In the genomic region with DNA sequence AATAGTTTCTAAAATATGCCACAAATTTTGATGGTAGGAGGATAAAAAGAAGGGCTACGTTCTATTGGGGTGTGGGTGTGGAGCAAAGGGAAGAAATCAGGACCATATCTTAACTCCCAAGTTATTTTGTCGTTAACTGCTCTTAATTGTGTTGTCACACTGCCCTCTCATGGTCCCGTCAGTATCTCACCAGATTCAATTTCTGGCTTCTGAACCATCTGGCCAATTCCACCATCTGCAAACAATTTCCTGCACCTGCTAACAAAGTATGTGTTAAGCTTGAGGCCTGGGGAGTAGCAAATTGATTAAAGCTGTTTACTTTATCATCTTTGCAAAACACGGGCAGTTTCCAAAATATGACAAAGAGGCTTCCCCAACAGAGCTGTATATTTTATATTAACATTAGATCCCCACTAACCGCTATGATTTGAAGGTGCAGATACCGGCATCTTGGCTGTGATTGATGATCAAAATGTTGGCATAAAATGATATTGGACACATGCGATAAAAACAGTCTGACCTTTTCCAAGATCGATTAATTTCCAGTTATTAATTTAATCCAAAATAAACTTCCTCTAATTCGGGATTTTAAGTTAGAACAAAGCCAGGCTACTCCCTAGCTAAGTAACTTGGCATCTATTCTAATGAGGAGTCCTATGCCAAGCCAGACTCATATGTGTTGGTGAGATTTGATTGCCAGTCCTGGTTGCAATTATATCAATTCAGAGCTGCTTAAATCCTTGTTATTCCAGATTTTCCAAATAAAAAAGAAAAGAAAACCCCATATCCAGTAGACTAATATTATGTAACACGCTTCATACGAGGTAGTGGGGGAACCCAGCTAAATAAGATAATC, we compare ENCODE assay signal across 8 cellular contexts. TPM values are rescaled to one million over a fixed set of nuclear protein-coding genes. Genes with fewer than 3 reads are reported as not detected.
DNase-seq lines count a peak whose midpoint lies in the region; ATAC-seq and TF ChIP-seq lines count a peak whose summit lies in the region.

No MANE protein-coding gene starts in this region.

- peak; percentile 77 for ATAC-seq in RWPE2 (ENCODE audit: low read depth)
- ATAC-seq in mucosa of descending colon = peak; percentile 83
- no peak for ATAC-seq in GM18511 (IDR thresholded peaks at IDR 0.05; ENCODE audit: unreplicated experiment)

- peaks cover 7% of the 10 kb centered on the region for H3K9me3 ChIP-seq in RWPE2 (ENCODE audit: severe bottlenecking)
- peaks cover 8% of the 10 kb centered on the region for H3K9me3 ChIP-seq in mucosa of descending colon

- intact Hi-C loops in mucosa of descending colon (cut with DNase I, micrococcal nuclease) = loop anchor here (10.0 kb wide), 1 partner anchor 217 kb away; no protein-coding TSS in a partner anchor

- in situ Hi-C loops in ACHN (cut with HindIII; ENCODE audit: low pct_ligation_motif_present, low pct_unique_long_range_greater_than_20kb, low sequenced_read_pairs) = no loop called here
- in situ Hi-C loops in GM13976 (cut with MboI; ENCODE audit: low sequenced_read_pairs, unreplicated experiment) = loop anchor here (10.0 to 25.0 kb wide), 2 partner anchors 217 to 1010 kb away; partner anchors contain the start of gene ETFBKMT

- H3K36me3 ChIP-seq in RWPE2 (ENCODE audit: low read depth) = no peaks in the 10 kb centered on the region
- H3K36me3 ChIP-seq in mucosa of descending colon (ENCODE audit: low read depth) = no peaks in the 10 kb centered on the region

- no peak overlapping the region for H3K27ac ChIP-seq in RWPE2 (ENCODE audit: poor library complexity, severe bottlenecking)

- no peak overlapping the region for H3K4me3 ChIP-seq in RWPE2 (ENCODE audit: severe bottlenecking)
- no peak overlapping the region for H3K4me3 ChIP-seq in epithelial cell of proximal tubule (ENCODE audit: low read depth, low read length)
- H3K4me3 ChIP-seq in mucosa of descending colon = no peak overlapping the region

- TF ChIP-seq CTCF in GM13976 (IDR thresholded peaks at IDR 0.05; ENCODE audit: borderline replicate concordance, control extremely low read depth, extremely low read depth, insufficient read depth, missing control alignments) = peak; percentile 41
- TF ChIP-seq CTCF in RWPE2 (IDR thresholded peaks at IDR 0.05; ENCODE audit: poor library complexity, severe bottlenecking) = peak; percentile 72
- peak; percentile 75 for TF ChIP-seq CTCF in epithelial cell of proximal tubule (conservative IDR thresholded peaks at IDR 0.05; ENCODE audit: low read depth, low read length)
- no peak for TF ChIP-seq CTCF in mucosa of descending colon (IDR thresholded peaks at IDR 0.05)

- DNase-seq in ACHN (peak; percentile 71), GM13976 (ENCODE audit: low spot score) (peak; percentile 64), NAMALWA (ENCODE audit: low spot score) (peak; percentile 88), RWPE2 (ENCODE audit: low spot score) (no peak), epithelial cell of proximal tubule (ENCODE audit: low read depth) (no peak), mucosa of descending colon (peak in 1 of 3 donors; percentile 70), NK-92 (lab: John Stamatoyannopoulos, UW; ENCODE audit: unreplicated experiment) (no peak)

- H3K27me3 ChIP-seq in RWPE2 (ENCODE audit: insufficient read depth, poor library complexity, severe bottlenecking) = no peaks in the 10 kb centered on the region

- no peaks in the 10 kb centered on the region for H3K4me1 ChIP-seq in RWPE2 (ENCODE audit: insufficient read depth, poor library complexity, severe bottlenecking)
- H3K4me1 ChIP-seq in mucosa of descending colon (ENCODE audit: low read depth) = no peaks in the 10 kb centered on the region

RNA-seq across cellular contexts. Expression of gene DNM1L, which starts 6.9 kb away (rescaled TPM):
- total RNA-seq in epithelial cell of proximal tubule = 65.6 and 96.2 TPM in 2 replicates
- 10 to 100 TPM; 58.8 to 64.9 (median 62.6) TPM for total RNA-seq in mucosa of descending colon

Comparison
In these comparisons a context has a peak if more than half of its experiments do, and no peak if none do; other contexts are left out.
1. DNase-seq: peak in ACHN (single experiment), GM13976 (single experiment) and NAMALWA (single experiment); none in RWPE2 (single experiment), epithelial cell of proximal tubule (single experiment) and NK-92 (single experiment).